ENCODE assay signal across 1 cellular context in the genomic region with DNA sequence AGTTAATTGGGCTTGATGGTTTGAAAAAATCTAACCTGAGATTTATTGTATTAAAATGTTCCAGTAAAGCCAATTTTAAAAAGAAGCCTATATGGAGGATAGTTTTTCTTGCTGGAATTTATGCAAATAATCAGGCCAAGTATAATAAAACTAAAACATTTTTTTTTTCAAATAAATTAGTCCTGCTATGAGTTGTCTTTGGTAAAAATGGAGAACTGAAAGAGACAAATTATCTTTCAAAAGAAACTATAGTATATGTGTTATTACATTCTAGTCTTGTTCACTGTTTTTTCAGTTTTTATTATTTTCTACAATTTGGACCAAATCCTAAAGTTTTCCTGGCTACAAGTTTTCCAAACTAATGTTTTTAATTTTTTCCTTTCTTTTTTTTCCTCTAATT.
TF ChIP-seq lines count a peak whose summit lies in the region.

No MANE protein-coding gene starts in this region.

TF ChIP-seq in GM23338, 12 proteins besides CTCF, POLR2A, EP300 and RAD21 (continued from another document):
- TF ChIP-seq, protein P1, sequence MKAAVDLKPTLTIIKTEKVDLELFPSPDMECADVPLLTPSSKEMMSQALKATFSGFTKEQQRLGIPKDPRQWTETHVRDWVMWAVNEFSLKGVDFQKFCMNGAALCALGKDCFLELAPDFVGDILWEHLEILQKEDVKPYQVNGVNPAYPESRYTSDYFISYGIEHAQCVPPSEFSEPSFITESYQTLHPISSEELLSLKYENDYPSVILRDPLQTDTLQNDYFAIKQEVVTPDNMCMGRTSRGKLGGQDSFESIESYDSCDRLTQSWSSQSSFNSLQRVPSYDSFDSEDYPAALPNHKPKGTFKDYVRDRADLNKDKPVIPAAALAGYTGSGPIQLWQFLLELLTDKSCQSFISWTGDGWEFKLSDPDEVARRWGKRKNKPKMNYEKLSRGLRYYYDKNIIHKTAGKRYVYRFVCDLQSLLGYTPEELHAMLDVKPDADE (IDR thresholded peaks at IDR 0.05): no peak
- TF ChIP-seq, protein P2, sequence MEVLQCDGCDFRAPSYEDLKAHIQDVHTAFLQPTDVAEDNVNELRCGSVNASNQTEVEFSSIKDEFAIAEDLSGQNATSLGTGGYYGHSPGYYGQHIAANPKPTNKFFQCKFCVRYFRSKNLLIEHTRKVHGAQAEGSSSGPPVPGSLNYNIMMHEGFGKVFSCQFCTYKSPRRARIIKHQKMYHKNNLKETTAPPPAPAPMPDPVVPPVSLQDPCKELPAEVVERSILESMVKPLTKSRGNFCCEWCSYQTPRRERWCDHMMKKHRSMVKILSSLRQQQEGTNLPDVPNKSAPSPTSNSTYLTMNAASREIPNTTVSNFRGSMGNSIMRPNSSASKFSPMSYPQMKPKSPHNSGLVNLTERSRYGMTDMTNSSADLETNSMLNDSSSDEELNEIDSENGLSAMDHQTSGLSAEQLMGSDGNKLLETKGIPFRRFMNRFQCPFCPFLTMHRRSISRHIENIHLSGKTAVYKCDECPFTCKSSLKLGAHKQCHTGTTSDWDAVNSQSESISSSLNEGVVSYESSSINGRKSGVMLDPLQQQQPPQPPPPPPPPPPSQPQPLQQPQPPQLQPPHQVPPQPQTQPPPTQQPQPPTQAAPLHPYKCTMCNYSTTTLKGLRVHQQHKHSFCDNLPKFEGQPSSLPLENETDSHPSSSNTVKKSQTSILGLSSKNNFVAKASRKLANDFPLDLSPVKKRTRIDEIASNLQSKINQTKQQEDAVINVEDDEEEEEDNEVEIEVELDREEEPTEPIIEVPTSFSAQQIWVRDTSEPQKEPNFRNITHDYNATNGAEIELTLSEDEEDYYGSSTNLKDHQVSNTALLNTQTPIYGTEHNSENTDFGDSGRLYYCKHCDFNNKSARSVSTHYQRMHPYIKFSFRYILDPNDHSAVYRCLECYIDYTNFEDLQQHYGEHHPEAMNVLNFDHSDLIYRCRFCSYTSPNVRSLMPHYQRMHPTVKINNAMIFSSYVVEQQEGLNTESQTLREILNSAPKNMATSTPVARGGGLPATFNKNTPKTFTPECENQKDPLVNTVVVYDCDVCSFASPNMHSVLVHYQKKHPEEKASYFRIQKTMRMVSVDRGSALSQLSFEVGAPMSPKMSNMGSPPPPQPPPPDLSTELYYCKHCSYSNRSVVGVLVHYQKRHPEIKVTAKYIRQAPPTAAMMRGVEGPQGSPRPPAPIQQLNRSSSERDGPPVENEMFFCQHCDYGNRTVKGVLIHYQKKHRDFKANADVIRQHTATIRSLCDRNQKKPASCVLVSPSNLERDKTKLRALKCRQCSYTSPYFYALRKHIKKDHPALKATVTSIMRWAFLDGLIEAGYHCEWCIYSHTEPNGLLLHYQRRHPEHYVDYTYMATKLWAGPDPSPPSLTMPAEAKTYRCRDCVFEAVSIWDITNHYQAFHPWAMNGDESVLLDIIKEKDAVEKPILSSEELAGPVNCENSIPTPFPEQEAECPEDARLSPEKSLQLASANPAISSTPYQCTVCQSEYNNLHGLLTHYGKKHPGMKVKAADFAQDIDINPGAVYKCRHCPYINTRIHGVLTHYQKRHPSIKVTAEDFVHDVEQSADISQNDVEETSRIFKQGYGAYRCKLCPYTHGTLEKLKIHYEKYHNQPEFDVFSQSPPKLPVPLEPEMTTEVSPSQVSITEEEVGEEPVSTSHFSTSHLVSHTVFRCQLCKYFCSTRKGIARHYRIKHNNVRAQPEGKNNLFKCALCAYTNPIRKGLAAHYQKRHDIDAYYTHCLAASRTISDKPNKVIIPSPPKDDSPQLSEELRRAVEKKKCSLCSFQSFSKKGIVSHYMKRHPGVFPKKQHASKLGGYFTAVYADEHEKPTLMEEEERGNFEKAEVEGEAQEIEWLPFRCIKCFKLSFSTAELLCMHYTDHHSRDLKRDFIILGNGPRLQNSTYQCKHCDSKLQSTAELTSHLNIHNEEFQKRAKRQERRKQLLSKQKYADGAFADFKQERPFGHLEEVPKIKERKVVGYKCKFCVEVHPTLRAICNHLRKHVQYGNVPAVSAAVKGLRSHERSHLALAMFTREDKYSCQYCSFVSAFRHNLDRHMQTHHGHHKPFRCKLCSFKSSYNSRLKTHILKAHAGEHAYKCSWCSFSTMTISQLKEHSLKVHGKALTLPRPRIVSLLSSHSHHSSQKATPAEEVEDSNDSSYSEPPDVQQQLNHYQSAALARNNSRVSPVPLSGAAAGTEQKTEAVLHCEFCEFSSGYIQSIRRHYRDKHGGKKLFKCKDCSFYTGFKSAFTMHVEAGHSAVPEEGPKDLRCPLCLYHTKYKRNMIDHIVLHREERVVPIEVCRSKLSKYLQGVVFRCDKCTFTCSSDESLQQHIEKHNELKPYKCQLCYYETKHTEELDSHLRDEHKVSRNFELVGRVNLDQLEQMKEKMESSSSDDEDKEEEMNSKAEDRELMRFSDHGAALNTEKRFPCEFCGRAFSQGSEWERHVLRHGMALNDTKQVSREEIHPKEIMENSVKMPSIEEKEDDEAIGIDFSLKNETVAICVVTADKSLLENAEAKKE (CRISPR knock-in tag; IDR thresholded peaks at IDR 0.05): no peak
- TF ChIP-seq ZNF331 (CRISPR knock-in tag; IDR thresholded peaks at IDR 0.05; ENCODE audit: low read depth) (no peak), REST (IDR thresholded peaks at IDR 0.05; ENCODE audit: unreplicated experiment) (no peak), POLR2AphosphoS5 (IDR thresholded peaks at IDR 0.05; ENCODE audit: low read depth) (no peak), CREB1 (CRISPR knock-in tag; IDR thresholded peaks at IDR 0.05; ENCODE audit: low read depth) (no peak), JUNB (IDR thresholded peaks at IDR 0.05; ENCODE audit: unreplicated experiment) (no peak)
